21 cellular contexts compared by ENCODE assay signal in genomic region chr4:174626310-174627022, GRCh38.
"Had no signal": no experiment of that assay in that cellular context is flagged by ENCODE, and none has a peak within 500 bp of the region (broad histone marks: within the 10 kb centered on the region; RNA-seq: fewer than 3 reads in every experiment).

No MANE protein-coding gene starts in this region.

- DNase-seq: activated CD4-positive, alpha-beta T cell treated with anti-CD3 and anti-CD28 coated beads, Interleukin-2, amount 10 ng/mL, durations not matched to agents 24 days and 14 days; activated CD4-positive, CD25-positive, alpha-beta regulatory T cell; activated CD8-positive, alpha-beta T cell treated with anti-CD3 and anti-CD28 coated beads for 36 hours; activated naive CD4-positive, alpha-beta T cell treated with anti-CD3 and anti-CD28 coated beads for 36 hours; activated naive CD8-positive, alpha-beta T cell treated with anti-CD3 and anti-CD28 coated beads, Interleukin-2, amount 50 U/mL, for 24 hours; activated T-cell treated with anti-CD3 and anti-CD28 coated beads, Interleukin-2, amount 50 U/mL, for 4 hours; anterior cingulate cortex; brain microvascular endothelial cell; effector CD4-positive, alpha-beta T cell; gastrocnemius medialis; head of caudate nucleus; mesendoderm; naive thymus-derived CD8-positive, alpha-beta T cell; ovary; right lobe of liver; stimulated activated CD4-positive, alpha-beta T cell treated with anti-CD3 and anti-CD28 coated beads, Interleukin-4, amount 100 ng/mL, for 24 hours; upper lobe of left lung had no signal

- H3K27ac ChIP-seq: brain microvascular endothelial cell, coronary artery, gastrocnemius medialis, ovary, right lobe of liver, thoracic aorta, upper lobe of left lung had no signal

- H3K27me3 ChIP-seq: brain microvascular endothelial cell, gastrocnemius medialis, ovary, right lobe of liver, upper lobe of left lung had no signal

- H3K4me2 ChIP-seq: smooth muscle cell had no signal

- ATAC-seq: activated CD8-positive, alpha-beta T cell treated with anti-CD3 and anti-CD28 coated beads for 36 hours; activated naive CD8-positive, alpha-beta T cell treated with anti-CD3 and anti-CD28 coated beads, Interleukin-2, amount 50 U/mL, for 24 hours; activated T-cell treated with anti-CD3 and anti-CD28 coated beads, Interleukin-2, amount 50 U/mL, for 4 hours; gastrocnemius medialis; naive thymus-derived CD8-positive, alpha-beta T cell; right lobe of liver; stimulated activated effector memory CD8-positive, alpha-beta T cell treated with anti-CD3 and anti-CD28 coated beads, Interleukin-12 subunit alpha, Interleukin-12 subunit beta, amount 100 ng/mL, for 72 hours had no signal

- H3K4me3 ChIP-seq: coronary artery, gastrocnemius medialis, ovary, right lobe of liver, smooth muscle cell, thoracic aorta, upper lobe of left lung had no signal

- H3K4me1 ChIP-seq: gastrocnemius medialis, right lobe of liver had no signal

- H3K36me3 ChIP-seq: brain microvascular endothelial cell, gastrocnemius medialis, ovary, right lobe of liver, thoracic aorta, upper lobe of left lung had no signal

- H3K9me3 ChIP-seq: gastrocnemius medialis, ovary, right lobe of liver, thoracic aorta, upper lobe of left lung had no signal
